In genomic region chr5:74639538-74640449, GRCh38 we compare ENCODE assay signal across 8 cellular contexts. TPM values are rescaled to one million over a fixed set of nuclear protein-coding genes. Genes with fewer than 3 reads are reported as not detected.
DNase-seq lines count a peak whose midpoint lies in the region; ATAC-seq and TF ChIP-seq lines count a peak whose summit lies in the region.

No MANE protein-coding gene starts in this region.

- no peaks in the 10 kb centered on the region for H3K27me3 Mint-ChIP-seq in progenitor cell of endocrine pancreas

- ATAC-seq in GM18858 (IDR thresholded peaks at IDR 0.05; ENCODE audit: unreplicated experiment) (peak; percentile 1), HG03095 (IDR thresholded peaks at IDR 0.05; ENCODE audit: unreplicated experiment) (peak; percentile 11)

- CTCF ChIA-PET in A673 (lab: Charles Lee) = interaction anchor here (0.7 to 1.1 kb wide), 3 partner anchors 427 to 1049 kb away, joined by 3 to 4 read pairs (median 3); no protein-coding TSS in a partner anchor

- H3K36me3 ChIP-seq in A673 (ENCODE audit: insufficient read depth, low read length, poor library complexity, severe bottlenecking) = no peaks in the 10 kb centered on the region

- no peaks in the 10 kb centered on the region for H3K9me3 Mint-ChIP-seq in progenitor cell of endocrine pancreas (ENCODE audit: low read depth)

- peak; percentile 62 for DNase-seq in A673 (ENCODE audit: low spot score)
- peak; percentile 45 for DNase-seq in activated naive CD4-positive, alpha-beta T cell treated with anti-CD3 and anti-CD28 coated beads, Interleukin-2, amount 50 U/mL, for 16 hours
- DNase-seq in cardiac septum (ENCODE audit: low spot score) = peak; percentile 79
- DNase-seq in progenitor cell of endocrine pancreas (ENCODE audit: low spot score, unreplicated experiment) = peak; percentile 48
- DNase-seq in NCI-H2107 (lab: John Stamatoyannopoulos, UW) = no peak

- peaks cover 38% of the 10 kb centered on the region for H3K4me1 Mint-ChIP-seq in progenitor cell of endocrine pancreas (ENCODE audit: low read depth)

- BruUV-seq in A673 (replicated peaks; lab: Mats Ljungman, UMichigan) = TSS peak; percentile 41

- peak overlapping the region; percentile 93 for H3K27ac Mint-ChIP-seq in progenitor cell of endocrine pancreas

- no peaks in the 10 kb centered on the region for H3K27me3 ChIP-seq in A673 (replicated peaks; ENCODE audit: insufficient read depth, low read depth, low read length, poor library complexity)

- POLR2A ChIA-PET in A673 (lab: Charles Lee; ENCODE audit: low non-redundant PET) = no interaction called here

- peak overlapping the region; percentile 62 for H3K27ac ChIP-seq in A673 (ENCODE audit: low read depth, low read length, poor library complexity, severe bottlenecking)

- intact Hi-C loops in A673 (cut with micrococcal nuclease; ENCODE audit: unreplicated experiment) (loop anchor here (2.0 to 10.0 kb wide), 7 partner anchors 207 to 1049 kb away; no protein-coding TSS in a partner anchor), cardiac septum (cut with DNase I) (loop anchor here (1.0 to 10.0 kb wide), 8 partner anchors 62 to 1045 kb away; no protein-coding TSS in a partner anchor)

- H3K9me3 ChIP-seq in A673 (ENCODE audit: low read depth, low read length, poor library complexity, severe bottlenecking) = no peaks in the 10 kb centered on the region

- H3K36me3 Mint-ChIP-seq in progenitor cell of endocrine pancreas (ENCODE audit: insufficient read depth) = peaks cover 17% of the 10 kb centered on the region

- H3K4me1 ChIP-seq in A673 (ENCODE audit: insufficient read depth, low read length, poor library complexity, severe bottlenecking) = peaks cover 28% of the 10 kb centered on the region

- peak overlapping the region; percentile 95 for H3K4me3 Mint-ChIP-seq in progenitor cell of endocrine pancreas (ENCODE audit: low read depth)

- TF ChIP-seq CTCF in A673 (conservative IDR thresholded peaks at IDR 0.05; ENCODE audit: low read depth, low read length) (no peak), progenitor cell of endocrine pancreas (IDR thresholded peaks at IDR 0.05; ENCODE audit: unreplicated experiment) (peak; percentile 20)

- peak overlapping the region; percentile 68 for H3K4me3 ChIP-seq in A673 (ENCODE audit: low read depth, low read length, poor library complexity, severe bottlenecking)

TF ChIP-seq in PFSK-1, 5 proteins besides CTCF, POLR2A, EP300 and RAD21:
- TF ChIP-seq SIN3A (IDR thresholded peaks at IDR 0.05; ENCODE audit: borderline replicate concordance, insufficient read depth, low read length) (0 out of 2 replicates have a peak, but pooled peaks have one; percentile 22), TAF1 (IDR thresholded peaks at IDR 0.05; ENCODE audit: borderline replicate concordance, insufficient read depth, low read length) (no peak)

RNA-seq across cellular contexts. Expression of gene ENC1, which starts 0.7 kb away (rescaled TPM):
- total RNA-seq in A673 (2021) (6.3 and 7.9 TPM in 2 replicates), cardiac septum (6.6 TPM), progenitor cell of endocrine pancreas (71.7 and 78.7 TPM in 2 replicates)
- polyA plus RNA-seq in PFSK-1 (2012; ENCODE audit: insufficient read length, low read depth) = 5.0 TPM

RNA-seq across cellular contexts. Expression of gene HEXB, which starts 45.2 kb away (rescaled TPM):
- total RNA-seq in A673 (2021) = 65.3 TPM in 2 replicates
- 141 TPM for polyA plus RNA-seq in PFSK-1 (2012; ENCODE audit: insufficient read length, low read depth)
- total RNA-seq in cardiac septum = 90.6 TPM
- 59.9 and 61.4 TPM in 2 replicates for total RNA-seq in progenitor cell of endocrine pancreas
